7 cellular contexts compared by ENCODE assay signal in genomic region chr10:125621052-125621451, GRCh38.
"Had no signal": no experiment of that assay in that cellular context is flagged by ENCODE, and none has a peak within 500 bp of the region (broad histone marks: within the 10 kb centered on the region; RNA-seq: fewer than 3 reads in every experiment).

No MANE protein-coding gene starts in this region.

- FAIRE-seq: H54 had no signal

- ATAC-seq: GM23338 had no signal

- H3K4me3 ChIP-seq: GM23338 had no signal

- H2AFZ ChIP-seq: GM23338 had no signal

- H3K27ac ChIP-seq: HL-60 had no signal

- H3K4me2 ChIP-seq: GM23338 had no signal

- DNase-seq: H9, HCEC 1CT, HFFc6, KG1 had no signal
